Comparison of ENCODE assay signal across 8 cellular contexts in genomic region chr12:54439521-54440255, GRCh38. TPM values are rescaled to one million over a fixed set of nuclear protein-coding genes. Genes with fewer than 3 reads are reported as not detected.
DNase-seq lines count a peak whose midpoint lies in the region.

No MANE protein-coding gene starts in this region.

- H3K4me3 ChIP-seq in skeletal muscle cell (ENCODE audit: low read depth, low read length) = no peak overlapping the region

- DNase-seq in DMS53 treated with DMSO at 0.1 percent for 48 hours (lab: John Stamatoyannopoulos, UW; ENCODE audit: unreplicated experiment) (peak; percentile 67), HCEC 1CT (peak; percentile 87), NCI-H748 (lab: John Stamatoyannopoulos, UW; ENCODE audit: unreplicated experiment) (peak; percentile 48), amniotic epithelial cell (ENCODE audit: low read depth) (peak; percentile 79), hepatic stellate cell (ENCODE audit: low spot score) (peak; percentile 73), skeletal muscle cell (ENCODE audit: low read depth) (peak; percentile 64), mucosa of gallbladder (ENCODE audit: low spot score) (no peak)
- DNase-seq in activated CD4-positive, alpha-beta T cell treated with anti-CD3 and anti-CD28 coated beads, Interleukin-2, amount 50 U/mL, for 4 hours = no peak

RNA-seq across cellular contexts. Expression of gene ITGA5, which starts 20.6 kb away (rescaled TPM):
- total RNA-seq in mucosa of gallbladder = 39.3 TPM

RNA-seq across cellular contexts. Expression of gene GTSF1, which starts 33.7 kb away (rescaled TPM):
- total RNA-seq in mucosa of gallbladder = 0.40 TPM

RNA-seq across cellular contexts. Expression of gene ZNF385A, which starts 55.2 kb away (rescaled TPM):
- 11.4 TPM for total RNA-seq in mucosa of gallbladder

RNA-seq across cellular contexts. Expression of gene NCKAP1L, which starts 57.9 kb away (rescaled TPM):
- 21.3 TPM for total RNA-seq in mucosa of gallbladder

Comparison
In these comparisons a context has a peak if more than half of its experiments do, and no peak if none do; other contexts are left out.
1. DNase-seq: peak in DMS53 treated with DMSO at 0.1 percent for 48 hours (single experiment), HCEC 1CT (single experiment), NCI-H748 (single experiment), amniotic epithelial cell (single experiment), hepatic stellate cell (single experiment) and skeletal muscle cell (single experiment); none in mucosa of gallbladder (single experiment) and activated CD4-positive, alpha-beta T cell treated with anti-CD3 and anti-CD28 coated beads, Interleukin-2, amount 50 U/mL, for 4 hours (0 of 2).